ENCODE assay signal across 1 cellular context in the genomic region with DNA sequence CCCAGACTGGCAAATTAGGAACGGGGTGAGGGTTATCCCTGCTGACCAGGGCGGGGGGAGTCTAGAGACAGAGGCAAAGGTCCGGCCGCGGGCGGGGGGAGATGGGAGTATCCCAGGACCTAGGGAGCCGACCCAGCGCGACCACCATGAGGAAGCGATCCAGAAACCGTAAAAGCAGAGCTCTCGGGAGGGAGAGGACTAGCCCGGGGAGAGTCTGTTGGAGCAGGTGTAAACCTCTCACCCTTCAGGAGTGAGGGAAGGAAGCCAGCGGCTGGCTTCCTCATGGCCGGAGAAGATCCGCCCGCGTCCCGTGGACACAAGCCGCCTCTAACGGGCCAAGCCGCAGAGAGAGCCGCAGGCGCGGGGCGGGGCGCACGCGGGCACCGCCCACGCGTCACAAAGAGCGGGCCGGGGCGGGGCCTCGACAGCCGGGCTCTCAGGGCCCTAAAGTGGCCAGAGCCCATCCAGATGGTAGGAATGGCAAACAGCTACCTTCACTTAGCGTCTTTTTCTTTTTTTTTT.
TF ChIP-seq lines count a peak whose summit lies in the region.

A gene (minus strand): TSS at position 350 of the 522 bp plus-strand sequence. CDS start 66 bp downstream, at position 284.

TF ChIP-seq in IMR-90, 13 proteins besides CTCF, POLR2A, EP300 and RAD21:
- no peak for TF ChIP-seq MXI1 (IDR thresholded peaks at IDR 0.05; ENCODE audit: borderline replicate concordance, low read depth, low read length)
- TF ChIP-seq, protein P1, sequence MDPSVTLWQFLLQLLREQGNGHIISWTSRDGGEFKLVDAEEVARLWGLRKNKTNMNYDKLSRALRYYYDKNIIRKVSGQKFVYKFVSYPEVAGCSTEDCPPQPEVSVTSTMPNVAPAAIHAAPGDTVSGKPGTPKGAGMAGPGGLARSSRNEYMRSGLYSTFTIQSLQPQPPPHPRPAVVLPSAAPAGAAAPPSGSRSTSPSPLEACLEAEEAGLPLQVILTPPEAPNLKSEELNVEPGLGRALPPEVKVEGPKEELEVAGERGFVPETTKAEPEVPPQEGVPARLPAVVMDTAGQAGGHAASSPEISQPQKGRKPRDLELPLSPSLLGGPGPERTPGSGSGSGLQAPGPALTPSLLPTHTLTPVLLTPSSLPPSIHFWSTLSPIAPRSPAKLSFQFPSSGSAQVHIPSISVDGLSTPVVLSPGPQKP (IDR thresholded peaks at IDR 0.05; ENCODE audit: borderline replicate concordance, low read depth, low read length) = no peak
- TF ChIP-seq CEBPB (IDR thresholded peaks at IDR 0.05; ENCODE audit: low read depth, low read length) = no peak
- TF ChIP-seq BHLHE40 (IDR thresholded peaks at IDR 0.05; ENCODE audit: low read depth, low read length) = no peak
- TF ChIP-seq RCOR1 (IDR thresholded peaks at IDR 0.05; ENCODE audit: insufficient replicate concordance, low read length) = no peak
- TF ChIP-seq FOS (IDR thresholded peaks at IDR 0.05; ENCODE audit: low read depth, low read length) = no peak
- no peak for TF ChIP-seq MAFK (IDR thresholded peaks at IDR 0.05; ENCODE audit: low read depth, low read length)
- TF ChIP-seq SMC3 (IDR thresholded peaks at IDR 0.05; ENCODE audit: low read depth, low read length) = no peak
